ENCODE assay signal across 1 cellular context in the genomic region with DNA sequence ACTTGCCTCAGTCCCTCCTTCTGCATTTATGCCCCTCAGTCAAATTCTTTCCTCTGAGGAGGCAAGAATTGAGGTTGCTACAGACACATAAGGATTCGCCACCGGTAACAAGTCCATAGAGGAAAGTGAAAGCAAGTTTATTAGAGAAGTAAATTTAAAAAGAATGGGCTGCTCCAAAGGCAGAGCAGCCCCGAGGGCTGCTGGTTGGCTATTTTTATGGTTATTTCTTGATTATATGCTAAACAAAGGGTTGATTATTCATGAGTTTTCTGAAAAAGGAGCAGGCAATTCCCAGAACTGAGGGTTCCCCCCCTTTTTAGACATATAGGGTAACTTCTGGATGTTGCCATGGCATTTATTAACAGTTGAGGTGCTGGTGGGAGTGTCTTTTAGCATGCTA.
TF ChIP-seq lines count a peak whose summit lies in the region.

No MANE protein-coding gene starts in this region.

TF ChIP-seq in SK-N-SH treated with all-trans-retinoic acid at 6 μM for 48 hours, 23 proteins besides CTCF, POLR2A, EP300 and RAD21 (continued from another document):
- TF ChIP-seq, protein P1, sequence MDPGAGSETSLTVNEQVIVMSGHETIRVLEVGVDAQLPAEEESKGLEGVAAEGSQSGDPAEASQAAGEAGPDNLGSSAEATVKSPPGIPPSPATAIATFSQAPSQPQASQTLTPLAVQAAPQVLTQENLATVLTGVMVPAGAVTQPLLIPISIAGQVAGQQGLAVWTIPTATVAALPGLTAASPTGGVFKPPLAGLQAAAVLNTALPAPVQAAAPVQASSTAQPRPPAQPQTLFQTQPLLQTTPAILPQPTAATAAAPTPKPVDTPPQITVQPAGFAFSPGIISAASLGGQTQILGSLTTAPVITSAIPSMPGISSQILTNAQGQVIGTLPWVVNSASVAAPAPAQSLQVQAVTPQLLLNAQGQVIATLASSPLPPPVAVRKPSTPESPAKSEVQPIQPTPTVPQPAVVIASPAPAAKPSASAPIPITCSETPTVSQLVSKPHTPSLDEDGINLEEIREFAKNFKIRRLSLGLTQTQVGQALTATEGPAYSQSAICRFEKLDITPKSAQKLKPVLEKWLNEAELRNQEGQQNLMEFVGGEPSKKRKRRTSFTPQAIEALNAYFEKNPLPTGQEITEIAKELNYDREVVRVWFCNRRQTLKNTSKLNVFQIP (CRISPR knock-in tag; IDR thresholded peaks at IDR 0.05; ENCODE audit: borderline replicate concordance, low read depth), result no peak
